20 cellular contexts compared by ENCODE assay signal in the genomic region with DNA sequence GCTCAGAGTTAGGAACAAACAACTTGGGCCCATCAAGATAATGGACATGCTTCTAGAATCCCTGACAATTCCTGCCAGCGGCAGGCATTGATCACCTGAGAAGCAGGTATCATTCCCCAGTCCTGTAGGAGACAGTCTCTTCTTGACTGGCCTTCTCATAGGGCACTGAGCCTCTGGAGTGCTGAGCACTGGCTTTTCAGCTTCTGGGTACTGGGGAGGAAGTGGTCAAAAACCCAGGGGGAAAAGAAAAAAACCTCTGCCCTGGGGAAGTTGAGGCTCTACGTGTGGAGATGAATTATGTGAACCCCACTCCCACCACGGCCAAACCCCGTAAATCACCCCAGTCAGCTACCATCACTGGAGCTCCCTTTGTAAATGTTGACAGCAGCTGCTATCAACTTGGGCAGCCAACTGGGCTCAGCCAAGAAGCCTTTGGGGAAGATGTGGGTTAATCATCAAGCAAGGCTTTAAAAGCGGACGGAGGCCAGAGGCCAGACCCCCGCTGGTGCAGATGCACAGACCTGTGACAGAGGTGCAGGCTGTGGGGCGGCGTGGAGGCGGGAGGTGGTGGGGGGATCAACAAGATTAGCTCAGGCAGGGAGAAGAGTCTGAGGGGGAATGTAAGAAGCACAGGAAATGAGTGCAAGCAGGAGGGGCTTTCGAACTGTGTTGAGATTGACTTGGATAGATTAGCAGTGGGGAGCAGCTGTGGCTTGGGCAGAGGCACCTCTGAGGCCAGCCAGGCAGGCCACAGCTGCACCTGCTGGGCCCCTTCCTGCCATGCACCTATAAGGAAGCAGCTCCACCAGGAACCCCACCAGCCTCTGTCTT.
DNase-seq lines count a peak whose midpoint lies in the region; FAIRE-seq and TF ChIP-seq lines count a peak whose summit lies in the region.
"Had no signal": no experiment of that assay in that cellular context is flagged by ENCODE, and none has a peak within 500 bp of the region (broad histone marks: within the 10 kb centered on the region; RNA-seq: fewer than 3 reads in every experiment).

No MANE protein-coding gene starts in this region.

- no peak overlapping the region for H3K9ac ChIP-seq in H1 (replicated peaks in 1 of 4; ENCODE audit: extremely low read depth in 1 of 4, low read depth in 3 of 4, low read length in 3 of 4)

- no peak overlapping the region for H2BK120ac ChIP-seq in H1 (replicated peaks; ENCODE audit: low read depth, low read length)

- in situ Hi-C loops in ACHN (cut with HindIII; ENCODE audit: low pct_ligation_motif_present, low pct_unique_long_range_greater_than_20kb, low sequenced_read_pairs), result no loop called here

- no peak for TF ChIP-seq POLR2A in H1 (IDR thresholded peaks at IDR 0.05; ENCODE audit: control extremely low read depth in 1 of 2, low read depth in 2 of 2, low read length in 2 of 2)

- no peak overlapping the region for H3K14ac ChIP-seq in H1 (ENCODE audit: insufficient read length)

- no peak overlapping the region for H3K56ac ChIP-seq in H1 (replicated peaks; ENCODE audit: insufficient read length, low read depth, low read length)

- no peaks in the 10 kb centered on the region for H3K27me3 ChIP-seq in H1 (replicated peaks in 1 of 4; ENCODE audit: control insufficient read depth in 3 of 4, extremely low read depth in 1 of 4, insufficient read depth in 3 of 4, low read length in 3 of 4)
- H3K27me3 ChIP-seq: brain microvascular endothelial cell, upper lobe of left lung had no signal

- H2BK5ac ChIP-seq in H1 (ENCODE audit: low read depth, low read length), result no peak overlapping the region

- H2AK5ac ChIP-seq in H1 (ENCODE audit: low read depth, low read length), result no peak overlapping the region

- H3K18ac ChIP-seq in H1 (ENCODE audit: extremely low read depth, low read length), result no peak overlapping the region

- peak; percentile 39 for DNase-seq in NK-92 treated with Interleukin-12 subunit alpha and Interleukin-12 subunit beta, amount 100 ng/mL, for 24 hours (lab: John Stamatoyannopoulos, UW)
- DNase-seq in NK-92 (lab: John Stamatoyannopoulos, UW; ENCODE audit: unreplicated experiment) (no peak), H1 (ENCODE audit: low read depth in 1 of 2, low spot score in 2 of 2) (no peak), retina (peak; percentile 39), LoVo (ENCODE audit: low spot score) (no peak), foreskin fibroblast (no peak), ACHN (no peak)
- peak; percentile 78 for DNase-seq in Jurkat, Clone E6-1 (ENCODE audit: low read depth, low spot score)
- DNase-seq: activated CD4-positive, alpha-beta memory T cell treated with anti-CD3 and anti-CD28 coated beads, Interleukin-2, amount 10 ng/mL, durations not matched to agents 7 days and 5 days; activated naive CD8-positive, alpha-beta T cell treated with anti-CD3 and anti-CD28 coated beads for 36 hours; brain microvascular endothelial cell; CD4-positive, alpha-beta memory T cell; EL; erythroblast; lower lobe of right lung; naive thymus-derived CD4-positive, alpha-beta T cell; NCI-H1048; stimulated activated naive CD4-positive, alpha-beta T cell had no signal

- no peaks in the 10 kb centered on the region for H3K79me1 ChIP-seq in H1 (ENCODE audit: low read depth, low read length)

- H4K91ac ChIP-seq in H1 (replicated peaks; ENCODE audit: insufficient read length, low read length), result no peak overlapping the region

- no peaks in the 10 kb centered on the region for H3K4me1 ChIP-seq in H1 (replicated peaks in 1 of 4; ENCODE audit: control insufficient read depth in 3 of 4, insufficient read depth in 4 of 4, low read length in 3 of 4)

- TF ChIP-seq CTCF in H1 (IDR thresholded peaks at IDR 0.05; ENCODE audit: control extremely low read depth in 1 of 3, insufficient read depth in 1 of 3, low read depth in 1 of 3, low read length in 3 of 3) (no peak), foreskin fibroblast (IDR thresholded peaks at IDR 0.05; ENCODE audit: low read depth, low read length) (no peak)

- H3K4ac ChIP-seq in H1 (replicated peaks; ENCODE audit: insufficient read length, low read depth, low read length), result no peak overlapping the region

- H3K23me2 ChIP-seq in H1 (ENCODE audit: low read depth, low read length), result no peaks in the 10 kb centered on the region

- H4K20me1 ChIP-seq in H1 (replicated peaks in 1 of 2; ENCODE audit: control insufficient read depth in 1 of 2, insufficient read depth in 2 of 2, low read length in 2 of 2), result no peaks in the 10 kb centered on the region

- TF ChIP-seq EP300 in H1 (IDR thresholded peaks at IDR 0.05; ENCODE audit: borderline replicate concordance in 1 of 2, low read depth in 2 of 2, low read length in 2 of 2), result no peak

- H3K4me3 ChIP-seq in Jurkat, Clone E6-1 (ENCODE audit: low read length), result no peak overlapping the region
- H3K4me3 ChIP-seq in H1 (ENCODE audit: extremely low read depth in 1 of 4, insufficient read depth in 2 of 4, low read depth in 3 of 4, low read length in 4 of 4) (no peak overlapping the region), foreskin fibroblast (ENCODE audit: low read depth in 1 of 2, low read length in 2 of 2) (no peak overlapping the region)
- H3K4me3 ChIP-seq: A549, lower lobe of right lung, upper lobe of left lung had no signal

- no peak overlapping the region for H2BK20ac ChIP-seq in H1 (ENCODE audit: low read length)

- H3K4me2 ChIP-seq in H1 (ENCODE audit: insufficient read depth in 1 of 2, low read depth in 2 of 2, low read length in 2 of 2), result no peak overlapping the region
- H3K4me2 ChIP-seq: A549 had no signal

- CTCF ChIA-PET in H1 (lab: Charles Lee; ENCODE audit: partially characterized antibody), result interaction anchor here (0.7 to 1.3 kb wide), 6 partner anchors 13 to 114 kb away, joined by 3 to 4 read pairs (median 3); no protein-coding TSS in a partner anchor

- no peak overlapping the region for H4K5ac ChIP-seq in H1 (ENCODE audit: insufficient read length, low read depth, low read length)

- peak overlapping the region; percentile 19 for H4K8ac ChIP-seq in H1 (ENCODE audit: extremely low read depth, insufficient read depth, low read length)

- TF ChIP-seq RAD21 in H1 (IDR thresholded peaks at IDR 0.05 in 1 of 2, conservative IDR thresholded peaks at IDR 0.05 in 1 of 2; ENCODE audit: low read depth in 2 of 2, low read length in 2 of 2), result no peak

- no peak overlapping the region for H3K27ac ChIP-seq in H1 (ENCODE audit: low read depth, low read length)
- H3K27ac ChIP-seq: brain microvascular endothelial cell, lower lobe of right lung, upper lobe of left lung had no signal

- 90% methylated on average over 10 of the region's 11 CpGs; no CpG with 5 or more reads in 1 of the 2 experiments for WGBS in H1 (ENCODE audit: extremely low coverage in 1 of 2, insufficient coverage in 1 of 2, insufficient read length in 1 of 2, insufficient replicate concordance in 2 of 2, low coverage in 1 of 2, low lambda C conversion rate in 2 of 2, missing lambda C conversion rate in 1 of 2), 2 experiments

- POLR2A ChIA-PET in H1 (lab: Charles Lee; ENCODE audit: partially characterized antibody), result interaction anchor here (2.0 kb wide), 1 partner anchor 19 kb away, joined by 5 read pairs; no protein-coding TSS in a partner anchor

- H3K36me3 ChIP-seq in H1 (ENCODE audit: control insufficient read depth in 2 of 4, insufficient read depth in 4 of 4, low read length in 3 of 4), result no peaks in the 10 kb centered on the region
- H3K36me3 ChIP-seq: brain microvascular endothelial cell, lower lobe of right lung, upper lobe of left lung had no signal

- H2BK15ac ChIP-seq in H1 (ENCODE audit: low read length), result no peak overlapping the region

- no peak overlapping the region for H3K23ac ChIP-seq in H1 (ENCODE audit: insufficient read length)

- no peak for FAIRE-seq in H1 (lab: Jason Lieb, UNC)
- FAIRE-seq: A549 had no signal

- H3K79me2 ChIP-seq in H1 (ENCODE audit: control insufficient read depth in 1 of 2, insufficient read depth in 2 of 2, low read length in 2 of 2), result no peaks in the 10 kb centered on the region

- no peaks in the 10 kb centered on the region for H3K9me3 ChIP-seq in H1 (ENCODE audit: insufficient read depth in 2 of 2, low read depth in 1 of 2, low read length in 1 of 2)
- H3K9me3 ChIP-seq: A549, lower lobe of right lung, upper lobe of left lung had no signal

- H2BK12ac ChIP-seq in H1 (ENCODE audit: low read depth, low read length), result no peak overlapping the region

- H2AFZ ChIP-seq in H1 (ENCODE audit: low read length), result no peak overlapping the region

TF ChIP-seq in H1, 55 proteins besides CTCF, POLR2A, EP300 and RAD21:
- no peak for TF ChIP-seq RNF2 (IDR thresholded peaks at IDR 0.05; ENCODE audit: borderline replicate concordance, low read depth, low read length, missing control alignments, poor library complexity, severe bottlenecking)
- no peak for TF ChIP-seq CEBPB (IDR thresholded peaks at IDR 0.05; ENCODE audit: low read depth, low read length)
- no peak for TF ChIP-seq EGR1 (IDR thresholded peaks at IDR 0.05; ENCODE audit: borderline replicate concordance, low read depth, low read length)
- TF ChIP-seq HDAC6 (IDR thresholded peaks at IDR 0.05; ENCODE audit: low read depth, low read length), result no peak
- TF ChIP-seq NRF1 (IDR thresholded peaks at IDR 0.05; ENCODE audit: low read depth, low read length), result no peak
- no peak for TF ChIP-seq SP4 (IDR thresholded peaks at IDR 0.05; ENCODE audit: low read length)
- no peak for TF ChIP-seq SP1 (IDR thresholded peaks at IDR 0.05; ENCODE audit: low read depth, low read length)
- no peak for TF ChIP-seq SAP30 (IDR thresholded peaks at IDR 0.05; ENCODE audit: insufficient read depth, insufficient replicate concordance, low read length)
- no peak for TF ChIP-seq ASH2L (IDR thresholded peaks at IDR 0.05; ENCODE audit: low read length)

Comparison
In these comparisons a context has a peak if more than half of its experiments do, and no peak if none do; other contexts are left out.
1. DNase-seq: peak in NK-92 treated with Interleukin-12 subunit alpha and Interleukin-12 subunit beta, amount 100 ng/mL, for 24 hours (single experiment), Jurkat, Clone E6-1 (single experiment) and retina (single experiment); none in NK-92 (single experiment), H1 (0 of 2), LoVo (single experiment), foreskin fibroblast (0 of 2) and ACHN (single experiment).